8 cellular contexts compared by ENCODE assay signal in genomic region chr12:100164153-100164704, GRCh38. TPM values are rescaled to one million over a fixed set of nuclear protein-coding genes. Genes with fewer than 3 reads are reported as not detected.
DNase-seq lines count a peak whose midpoint lies in the region; ATAC-seq and TF ChIP-seq lines count a peak whose summit lies in the region.

No MANE protein-coding gene starts in this region.

- no peaks in the 10 kb centered on the region for H3F3A ChIP-seq in PC-3 (ENCODE audit: low read length, unreplicated experiment)

- TF ChIP-seq CTCF in PC-3 (conservative IDR thresholded peaks at IDR 0.05; ENCODE audit: low read depth, low read length) = no peak
- TF ChIP-seq CTCF in fibroblast of lung (conservative IDR thresholded peaks at IDR 0.05 in 1 of 2, IDR thresholded peaks at IDR 0.05 in 1 of 2; ENCODE audit: low read depth in 1 of 2, low read length in 2 of 2) = no peak
- no peak for TF ChIP-seq CTCF in GM13977 (IDR thresholded peaks at IDR 0.05; ENCODE audit: extremely low read depth, insufficient read depth, missing control alignments)

- CTCF ChIA-PET in PC-3 (lab: Charles Lee) = interaction anchor here (0.6 to 1.2 kb wide), 4 partner anchors 9 to 111 kb away, joined by 3 to 8 read pairs (median 6); no protein-coding TSS in a partner anchor

- H3K36me3 Mint-ChIP-seq in activated T-cell treated with anti-CD3 and anti-CD28 coated beads, Interleukin-2, amount 50 U/mL, for 72 hours (ENCODE audit: insufficient read depth in 2 of 2) = no peaks in the 10 kb centered on the region

- no peaks in the 10 kb centered on the region for H3K9me3 ChIP-seq in PC-3 (ENCODE audit: low read length)
- no peaks in the 10 kb centered on the region for H3K9me3 ChIP-seq in fibroblast of lung (ENCODE audit: control insufficient read depth, insufficient read depth, low read depth, low read length)
- H3K9me3 ChIP-seq in subcutaneous abdominal adipose tissue (ENCODE audit: control insufficient read depth in 5 of 5, low read length in 5 of 5) = no peaks in the 10 kb centered on the region

- H3K4me1 Mint-ChIP-seq in activated T-cell treated with anti-CD3 and anti-CD28 coated beads, Interleukin-2, amount 50 U/mL, for 72 hours (ENCODE audit: low read depth) = peaks cover 12% of the 10 kb centered on the region

- peak overlapping the region; percentile 60; the same call in 1 of the 2 replicates for H3K4me3 ChIP-seq in PC-3 (ENCODE audit: low read length)
- peak overlapping the region in 2 of 4 experiments; percentile 40 to 46 for H3K4me3 ChIP-seq in fibroblast of lung (replicated peaks in 1 of 4; ENCODE audit: control extremely low read depth in 1 of 4, insufficient read depth in 1 of 4, low read depth in 3 of 4, low read length in 4 of 4)
- peak overlapping the region; percentile 32 to 57 (median 46) for H3K4me3 ChIP-seq in subcutaneous abdominal adipose tissue (ENCODE audit: low read depth in 1 of 5, low read length in 5 of 5)

- H3K79me2 ChIP-seq in PC-3 (ENCODE audit: low read length) (no peaks in the 10 kb centered on the region), fibroblast of lung (ENCODE audit: control insufficient read depth, insufficient read depth, low read length) (no peaks in the 10 kb centered on the region)

- POLR2A ChIA-PET in PC-3 (lab: Charles Lee; ENCODE audit: unreplicated experiment) = no interaction called here

- H3K36me3 ChIP-seq in PC-3 (ENCODE audit: low read depth, low read length) (no peaks in the 10 kb centered on the region), fibroblast of lung (ENCODE audit: control insufficient read depth, insufficient read depth, low read length) (no peaks in the 10 kb centered on the region), subcutaneous abdominal adipose tissue (ENCODE audit: control insufficient read depth in 5 of 5, insufficient read depth in 5 of 5, low read length in 5 of 5) (no peaks in the 10 kb centered on the region)

- H3K27me3 ChIP-seq in PC-3 (ENCODE audit: low read length) (no peaks in the 10 kb centered on the region), fibroblast of lung (ENCODE audit: control insufficient read depth, insufficient read depth, low read length) (no peaks in the 10 kb centered on the region), subcutaneous abdominal adipose tissue (ENCODE audit: control insufficient read depth in 5 of 5, insufficient read depth in 4 of 5, low read length in 5 of 5) (no peaks in the 10 kb centered on the region)

- no peaks in the 10 kb centered on the region for H3K9me3 Mint-ChIP-seq in activated T-cell treated with anti-CD3 and anti-CD28 coated beads, Interleukin-2, amount 50 U/mL, for 72 hours

- no peak overlapping the region for H3K27ac Mint-ChIP-seq in activated T-cell treated with anti-CD3 and anti-CD28 coated beads, Interleukin-2, amount 50 U/mL, for 72 hours

- no peaks in the 10 kb centered on the region for H3K27me3 Mint-ChIP-seq in activated T-cell treated with anti-CD3 and anti-CD28 coated beads, Interleukin-2, amount 50 U/mL, for 72 hours (ENCODE audit: low read depth)

- H3K9ac ChIP-seq in PC-3 (ENCODE audit: low read length) (no peak overlapping the region), fibroblast of lung (ENCODE audit: insufficient read depth, low read length) (no peak overlapping the region), subcutaneous abdominal adipose tissue (ENCODE audit: low read length in 5 of 5) (peak overlapping the region in 3 of 5 donors; percentile 1 to 52 (median 6))

- H4K20me1 ChIP-seq in PC-3 (ENCODE audit: low read length) (no peaks in the 10 kb centered on the region), fibroblast of lung (ENCODE audit: control insufficient read depth, extremely low read depth, insufficient read depth, low read length) (no peaks in the 10 kb centered on the region)

- peak; percentile 3 to 8 for ATAC-seq in activated T-cell treated with anti-CD3 and anti-CD28 coated beads, Interleukin-2, amount 50 U/mL, for 72 hours (replicated peaks in 1 of 2)
- no peak for ATAC-seq in PC-3

- intact Hi-C loops in PC-3 (cut with micrococcal nuclease) = loop anchor here (1.0 to 5.0 kb wide), 2 partner anchors 36 to 58 kb away; partner anchors contain the start of gene ACTR6

- peak overlapping the region; percentile 84 for H2AFZ ChIP-seq in PC-3 (ENCODE audit: low read length)
- H2AFZ ChIP-seq in fibroblast of lung (ENCODE audit: low read length) = peak overlapping the region; percentile 57

- DNase-seq in activated T-cell treated with anti-CD3 and anti-CD28 coated beads, Interleukin-2, amount 50 U/mL, for 72 hours = no peak
- DNase-seq in activated T-cell treated with anti-CD3 and anti-CD28 coated beads for 4 hours (no peak), PC-3 (no peak), fibroblast of lung (ENCODE audit: low read depth in 2 of 2) (no peak), COR-L47 (lab: John Stamatoyannopoulos, UW) (no peak), NCI-H526 (lab: John Stamatoyannopoulos, UW) (no peak), GM13977 (ENCODE audit: low spot score) (no peak)

- TSS peak; percentile 6 for BruUV-seq in PC-3 (replicated peaks; lab: Mats Ljungman, UMichigan)

- H3K9me2 ChIP-seq in PC-3 (replicated peaks; ENCODE audit: low read length) = no peaks in the 10 kb centered on the region

- in situ Hi-C loops in GM13977 (cut with MboI; ENCODE audit: low pct_unique_long_range_greater_than_20kb, low sequenced_read_pairs, unreplicated experiment) = no loop called here

- H3K27ac ChIP-seq in PC-3 (ENCODE audit: low read length) (no peak overlapping the region), fibroblast of lung (ENCODE audit: insufficient read depth, low read length) (no peak overlapping the region), subcutaneous abdominal adipose tissue (ENCODE audit: low read depth, low read length) (no peak overlapping the region)

- peak overlapping the region; percentile 72 for H3K4me3 Mint-ChIP-seq in activated T-cell treated with anti-CD3 and anti-CD28 coated beads, Interleukin-2, amount 50 U/mL, for 72 hours

- H3K4me1 ChIP-seq in PC-3 (ENCODE audit: insufficient read depth, low read length) = peaks cover 11% of the 10 kb centered on the region
- no peaks in the 10 kb centered on the region for H3K4me1 ChIP-seq in fibroblast of lung (ENCODE audit: control insufficient read depth, extremely low read depth, insufficient read depth, low read length)
- H3K4me1 ChIP-seq in subcutaneous abdominal adipose tissue (ENCODE audit: control insufficient read depth in 5 of 5, insufficient read depth in 5 of 5, low read length in 5 of 5) = peaks cover 0 to 13% (median 10%) of the 10 kb centered on the region in 5 donors

- H3K4me2 ChIP-seq in PC-3 (ENCODE audit: low read length) (peak overlapping the region; percentile 79), fibroblast of lung (ENCODE audit: extremely low read depth, insufficient read depth, low read length) (peak overlapping the region; percentile 18)

RNA-seq across cellular contexts. Expression of gene BLTP3B, which starts 21.6 kb away (rescaled TPM):
- total RNA-seq in activated T-cell treated with anti-CD3 and anti-CD28 coated beads, Interleukin-2, amount 50 U/mL, for 72 hours = 10 to 100 TPM; 44.7 to 48.9 TPM
- total RNA-seq in PC-3 (2014; rRNA removed) (29.0 and 32.0 TPM in 2 replicates), fibroblast of lung (38.3 and 44.4 TPM in 2 replicates)
- polyA plus RNA-seq in fibroblast of lung = 30.0 and 37.2 TPM in 2 replicates
- polyA plus RNA-seq in fibroblast of lung (2012) = 13.5 and 14.7 TPM in 2 replicates
- 1.9 and 2.8 TPM in 2 replicates for polyA minus RNA-seq in fibroblast of lung (ENCODE audit: low replicate concordance)

RNA-seq across cellular contexts. Expression of gene ACTR6, which starts 36.4 kb away (rescaled TPM):
- total RNA-seq in activated T-cell treated with anti-CD3 and anti-CD28 coated beads, Interleukin-2, amount 50 U/mL, for 72 hours = 10 to 100 TPM; 32.7 to 37.1 TPM
- total RNA-seq in PC-3 (2014; rRNA removed) (18.4 and 21.2 TPM in 2 replicates), fibroblast of lung (13.9 and 16.5 TPM in 2 replicates)
- polyA plus RNA-seq in fibroblast of lung = 23.8 and 34.3 TPM in 2 replicates
- polyA plus RNA-seq in fibroblast of lung (2012) = 15.8 and 22.8 TPM in 2 replicates
- polyA minus RNA-seq in fibroblast of lung (ENCODE audit: low replicate concordance) = 0.86 TPM in 1 of 2 replicates, not detected in the other

Comparison
In these comparisons a context has a peak if more than half of its experiments do, and no peak if none do; other contexts are left out.
1. H3K9ac ChIP-seq: peak in subcutaneous abdominal adipose tissue (3 of 5); none in PC-3 (single experiment) and fibroblast of lung (single experiment).